1 cellular context compared by ENCODE assay signal in genomic region chr11:27721505-27722116, GRCh38.
TF ChIP-seq lines count a peak whose summit lies in the region.

No MANE protein-coding gene starts in this region.

TF ChIP-seq in HepG2, 621 proteins besides CTCF, POLR2A, EP300 and RAD21:
- TF ChIP-seq CCAR2 (optimal IDR thresholded peaks at IDR 0.05; ENCODE audit: low read depth, low read length) (no peak), CEBPZ (IDR thresholded peaks at IDR 0.05; ENCODE audit: low read length) (no peak), MTF1 (CRISPR knock-in tag; IDR thresholded peaks at IDR 0.05) (no peak), ZNF597 (CRISPR knock-in tag; IDR thresholded peaks at IDR 0.05) (no peak)
TF ChIP-seq in HepG2: peak in this region for 0.
